Comparison of ENCODE assay signal across 14 cellular contexts in genomic region chr1:202163281-202164270, GRCh38. TPM values are rescaled to one million over a fixed set of nuclear protein-coding genes. Genes with fewer than 3 reads are reported as not detected.
DNase-seq lines count a peak whose midpoint lies in the region; ATAC-seq, FAIRE-seq and TF ChIP-seq lines count a peak whose summit lies in the region.
"Had no signal": no experiment of that assay in that cellular context is flagged by ENCODE, and none has a peak within 500 bp of the region (broad histone marks: within the 10 kb centered on the region; RNA-seq: fewer than 3 reads in every experiment).

No MANE protein-coding gene starts in this region.

- 74% methylated on average over 12 of the region's 12 CpGs for WGBS in mammary epithelial cell (ENCODE audit: low coverage, missing lambda C conversion rate)

- H3K4me3 ChIP-seq in breast epithelium = no peak overlapping the region
- H3K4me3 ChIP-seq in mammary epithelial cell (replicated peaks in 1 of 3; ENCODE audit: insufficient read depth in 1 of 3, low read depth in 2 of 3, low read length in 3 of 3) = no peak overlapping the region

- TF ChIP-seq POLR2A in breast epithelium (IDR thresholded peaks at IDR 0.05) = no peak

- FAIRE-seq in frontal cortex (lab: Jason Lieb, UNC) = no peak

- no peaks in the 10 kb centered on the region for H3K36me3 ChIP-seq in breast epithelium
- H3K36me3 ChIP-seq in mammary epithelial cell (ENCODE audit: insufficient read depth, low read length) = no peaks in the 10 kb centered on the region

- H3K27ac Mint-ChIP-seq in activated naive CD8-positive, alpha-beta T cell treated with anti-CD3 and anti-CD28 coated beads for 36 hours = peak overlapping the region; percentile 99
- H3K27ac Mint-ChIP-seq in natural killer cell = peak overlapping the region; percentile 83 to 100

- no peak overlapping the region for H3K4me2 ChIP-seq in mammary epithelial cell (ENCODE audit: insufficient read depth, low read depth, low read length)

- H3K27me3 Mint-ChIP-seq in activated naive CD8-positive, alpha-beta T cell treated with anti-CD3 and anti-CD28 coated beads for 36 hours = no peaks in the 10 kb centered on the region
- H3K27me3 Mint-ChIP-seq in natural killer cell (ENCODE audit: low read depth in 2 of 2) = no peaks in the 10 kb centered on the region

- H3K4me1 Mint-ChIP-seq in activated naive CD8-positive, alpha-beta T cell treated with anti-CD3 and anti-CD28 coated beads for 36 hours = peaks cover 67% of the 10 kb centered on the region
- H3K4me1 Mint-ChIP-seq in natural killer cell = peaks cover 50 to 65% of the 10 kb centered on the region in 2 donors

- no peaks in the 10 kb centered on the region for H3K27me3 ChIP-seq in breast epithelium
- H3K27me3 ChIP-seq in mammary epithelial cell (ENCODE audit: insufficient read depth, low read length) = no peaks in the 10 kb centered on the region

- dilution Hi-C loops in mammary epithelial cell (cut with HindIII; ENCODE audit: low sequenced_read_pairs) = loop anchor here (5.0 kb wide), 1 partner anchor 64 kb away; no protein-coding TSS in a partner anchor

- H3K4me3 Mint-ChIP-seq in activated naive CD8-positive, alpha-beta T cell treated with anti-CD3 and anti-CD28 coated beads for 36 hours = peak overlapping the region; percentile 98
- peak overlapping the region; percentile 9 for H3K4me3 Mint-ChIP-seq in natural killer cell

- H3K9me3 ChIP-seq in breast epithelium = no peaks in the 10 kb centered on the region
- H3K9me3 ChIP-seq in mammary epithelial cell (replicated peaks; ENCODE audit: insufficient read depth, low read length) = no peaks in the 10 kb centered on the region

- H3K9ac ChIP-seq in mammary epithelial cell (ENCODE audit: insufficient read depth, low read length) = no peak overlapping the region

- no peak for TF ChIP-seq CTCF in breast epithelium (IDR thresholded peaks at IDR 0.05)
- TF ChIP-seq CTCF in mammary epithelial cell (conservative IDR thresholded peaks at IDR 0.05 in 1 of 2, IDR thresholded peaks at IDR 0.05 in 1 of 2; ENCODE audit: extremely low read depth in 1 of 2, insufficient read depth in 1 of 2, low read depth in 1 of 2, low read length in 2 of 2) = no peak
- no peak for TF ChIP-seq CTCF in natural killer cell (IDR thresholded peaks at IDR 0.05)

- peaks cover 19% of the 10 kb centered on the region for H3K36me3 Mint-ChIP-seq in activated naive CD8-positive, alpha-beta T cell treated with anti-CD3 and anti-CD28 coated beads for 36 hours
- H3K36me3 Mint-ChIP-seq in natural killer cell = no peaks in the 10 kb centered on the region

- in situ Hi-C loops in mammary epithelial cell (cut with MboI; ENCODE audit: low sequenced_read_pairs in 2 of 2) = no loop called here

- ATAC-seq in natural killer cell (no peak), esophagus mucosa (no peak)
- ATAC-seq: left colon had no signal

- no TSS peak for BruUV-seq in mammary epithelial cell (replicated peaks; lab: Mats Ljungman, UMichigan)

- intact Hi-C loops in breast epithelium (cut with DNase I; ENCODE audit: low total_unique reads) (no loop called here), mammary epithelial cell (cut with micrococcal nuclease) (no loop called here), natural killer cell (cut with micrococcal nuclease) (loop anchor here (5.0 kb wide), 1 partner anchor 34 kb away; no protein-coding TSS in a partner anchor)

- no peaks in the 10 kb centered on the region for H3K9me3 Mint-ChIP-seq in activated naive CD8-positive, alpha-beta T cell treated with anti-CD3 and anti-CD28 coated beads for 36 hours
- no peaks in the 10 kb centered on the region for H3K9me3 Mint-ChIP-seq in natural killer cell

- H3K4me1 ChIP-seq in breast epithelium (no peaks in the 10 kb centered on the region), mammary epithelial cell (ENCODE audit: insufficient read depth, low read length) (peaks cover 7% of the 10 kb centered on the region)

- H4K20me1 ChIP-seq in mammary epithelial cell (ENCODE audit: insufficient read depth, low read length) = no peaks in the 10 kb centered on the region

- H3K79me2 ChIP-seq in mammary epithelial cell (ENCODE audit: insufficient read depth, low read length) = no peaks in the 10 kb centered on the region

- no peak for DNase-seq in breast epithelium (ENCODE audit: low spot score in 2 of 2)
- no peak for DNase-seq in mammary epithelial cell
- DNase-seq in activated naive CD8-positive, alpha-beta T cell treated with anti-CD3 and anti-CD28 coated beads for 36 hours = no peak
- no peak for DNase-seq in natural killer cell
- no peak for DNase-seq in frontal cortex (ENCODE audit: low spot score in 2 of 2)
- no peak for DNase-seq in activated gamma-delta T cell (lab: John Stamatoyannopoulos, UW)
- no peak for DNase-seq in NCI-H510A (lab: John Stamatoyannopoulos, UW)
- DNase-seq: EL, glutamatergic neuron, left colon, NCI-H345, nucleus accumbens had no signal

- no peak overlapping the region for H2AFZ ChIP-seq in mammary epithelial cell (ENCODE audit: low read depth, low read length)

- peak overlapping the region; percentile 21 to 55 for H3K27ac ChIP-seq in breast epithelium
- no peak overlapping the region for H3K27ac ChIP-seq in mammary epithelial cell (ENCODE audit: insufficient read depth, low read depth, low read length)

- CTCF ChIA-PET in mammary epithelial cell (lab: Charles Lee; ENCODE audit: low non-redundant PET) = no interaction called here

RNA-seq across cellular contexts. Expression of gene PTPN7, which starts 3.2 kb away (rescaled TPM):
- total RNA-seq in breast epithelium (1 to 10 TPM; 1.4 to 4.2 (median 2.9) TPM), mammary epithelial cell (not detected), natural killer cell (100 to 1,000 TPM; 144 to 241 (median 196) TPM), esophagus mucosa (1.2 TPM), frontal cortex (not detected)
- polyA plus RNA-seq in mammary epithelial cell = 0.03 TPM
- polyA minus RNA-seq in mammary epithelial cell = not detected
- total RNA-seq in activated naive CD8-positive, alpha-beta T cell treated with anti-CD3 and anti-CD28 coated beads for 36 hours = 100 to 1,000 TPM; 317 to 329 TPM
- total RNA-seq: RPMI7951 had no signal

RNA-seq across cellular contexts. Expression of gene ARL8A, which starts 19.0 kb away (rescaled TPM):
- total RNA-seq in breast epithelium (10 to 100 TPM; 29.9 to 41.1 (median 34.7) TPM), mammary epithelial cell (10 to 100 TPM; 36.7 to 56.2 TPM), natural killer cell (100 to 1,000 TPM; 109 to 120 (median 109) TPM), esophagus mucosa (38.3 TPM), frontal cortex (99.1 TPM)
- 33.9 TPM for polyA plus RNA-seq in mammary epithelial cell
- 21.9 TPM for polyA minus RNA-seq in mammary epithelial cell
- 10 to 100 TPM; 23.4 to 27.8 TPM for total RNA-seq in activated naive CD8-positive, alpha-beta T cell treated with anti-CD3 and anti-CD28 coated beads for 36 hours

RNA-seq across cellular contexts. Expression of gene LGR6, which starts 30.0 kb away (rescaled TPM):
- total RNA-seq in breast epithelium (10 to 100 TPM in 1 of 3 donors, 1 to 10 TPM in 1, not detected in 1; 2.6 to 11.3 TPM), mammary epithelial cell (under 1 TPM; 0.45 to 0.50 TPM), natural killer cell (10 to 100 TPM; 58.3 to 65.2 (median 60.9) TPM), esophagus mucosa (2.7 TPM), frontal cortex (0.41 TPM)
- 0.15 TPM for polyA plus RNA-seq in mammary epithelial cell
- polyA minus RNA-seq in mammary epithelial cell = not detected
- under 1 TPM; 0.06 to 0.22 TPM for total RNA-seq in activated naive CD8-positive, alpha-beta T cell treated with anti-CD3 and anti-CD28 coated beads for 36 hours

RNA-seq across cellular contexts. Expression of gene GPR37L1, which starts 40.9 kb away (rescaled TPM):
- not detected for total RNA-seq in breast epithelium
- not detected for total RNA-seq in mammary epithelial cell
- polyA plus RNA-seq in mammary epithelial cell = 0.02 TPM
- not detected for polyA minus RNA-seq in mammary epithelial cell
- not detected for total RNA-seq in activated naive CD8-positive, alpha-beta T cell treated with anti-CD3 and anti-CD28 coated beads for 36 hours
- total RNA-seq in natural killer cell = not detected
- total RNA-seq in esophagus mucosa = 0.12 TPM
- 0.82 TPM for total RNA-seq in frontal cortex
- total RNA-seq: RPMI7951 had no signal

Comparison
In these comparisons a context has a peak if more than half of its experiments do, and no peak if none do; other contexts are left out.
1. RNA of gene PTPN7, which starts 3.2 kb away (total RNA-seq): 317 to 329 TPM in activated naive CD8-positive, alpha-beta T cell treated with anti-CD3 and anti-CD28 coated beads for 36 hours and 144 to 241 TPM in natural killer cell; 1.4 to 4.2 TPM in breast epithelium, 1.2 TPM in esophagus mucosa (single experiment), not detected in mammary epithelial cell and not detected in frontal cortex (single experiment); every median in the first group is over 10 times any median in the second.
2. RNA of gene LGR6, which starts 30.0 kb away (total RNA-seq): 58.3 to 65.2 TPM in natural killer cell; 2.7 TPM in esophagus mucosa (single experiment), 2.6 to 11.3 TPM in breast epithelium, 0.45 to 0.50 TPM in mammary epithelial cell, 0.41 TPM in frontal cortex (single experiment) and 0.06 to 0.22 TPM in activated naive CD8-positive, alpha-beta T cell treated with anti-CD3 and anti-CD28 coated beads for 36 hours; every median in the first group is over 4 times any median in the second.